Comparison of ENCODE assay signal across 8 cellular contexts in genomic region chr15:64856429-64857145, GRCh38. TPM values are rescaled to one million over a fixed set of nuclear protein-coding genes. Genes with fewer than 3 reads are reported as not detected.
A peak's percentile ranks its signal among the peaks of the same experiment; 100 is the strongest.
DNase-seq lines count a peak whose midpoint lies in the region; ATAC-seq, FAIRE-seq and TF ChIP-seq lines count a peak whose summit lies in the region.

No MANE protein-coding gene starts in this region.

- H3K9me3 Mint-ChIP-seq in activated naive CD8-positive, alpha-beta T cell treated with anti-CD3 and anti-CD28 coated beads, Interleukin-2, amount 10 ng/mL, durations not matched to agents 7 days and 5 days, result no peaks in the 10 kb centered on the region

- peaks cover 14% of the 10 kb centered on the region; the same call in 1 of the 2 replicates for H3K36me3 ChIP-seq in GM23248 (ENCODE audit: low read depth)
- peaks cover 50% of the 10 kb centered on the region for H3K36me3 ChIP-seq in right atrium auricular region

- H3K36me3 Mint-ChIP-seq in activated naive CD8-positive, alpha-beta T cell treated with anti-CD3 and anti-CD28 coated beads, Interleukin-2, amount 10 ng/mL, durations not matched to agents 7 days and 5 days, result peaks cover 18% of the 10 kb centered on the region

- POLR2A ChIA-PET in activated naive CD8-positive, alpha-beta T cell treated with anti-CD3 and anti-CD28 coated beads, Interleukin-2, amount 10 ng/mL, durations not matched to agents 7 days and 5 days (lab: Charles Lee), result interaction anchor here (3.1 kb wide), 1 partner anchor 38 kb away, joined by 11 read pairs; no protein-coding TSS in a partner anchor

- FAIRE-seq in GM12892 (lab: Jason Lieb, UNC), result no peak

- DNase-seq in GM23248, result peak; percentile 57
- DNase-seq in activated naive CD8-positive, alpha-beta T cell treated with anti-CD3 and anti-CD28 coated beads, Interleukin-2, amount 10 ng/mL, durations not matched to agents 7 days and 5 days, result no peak
- peak; percentile 85 for DNase-seq in right atrium auricular region (ENCODE audit: low spot score)
- peak; percentile 61 for DNase-seq in retinal pigment epithelial cell (ENCODE audit: low read depth)
- DNase-seq in DMS153 (lab: John Stamatoyannopoulos, UW), result no peak
- no peak for DNase-seq in GM12892 (ENCODE audit: insufficient read length)
- DNase-seq in effector CD8-positive, alpha-beta T cell (lab: John Stamatoyannopoulos, UW), result no peak

- H3K9me3 ChIP-seq in GM23248 (ENCODE audit: low read depth) (no peaks in the 10 kb centered on the region), right atrium auricular region (no peaks in the 10 kb centered on the region)

- H3K9ac ChIP-seq in GM23248, result peak overlapping the region; percentile 63

- H3K4me2 ChIP-seq in GM23248 (ENCODE audit: unreplicated experiment), result peak overlapping the region; percentile 24

- peak overlapping the region; percentile 6 for H3K4me3 Mint-ChIP-seq in activated naive CD8-positive, alpha-beta T cell treated with anti-CD3 and anti-CD28 coated beads, Interleukin-2, amount 10 ng/mL, durations not matched to agents 7 days and 5 days

- H3K4me3 ChIP-seq in GM23248 (no peak overlapping the region), right atrium auricular region (no peak overlapping the region), retinal pigment epithelial cell (ENCODE audit: low read length) (no peak overlapping the region)

- no peak for ATAC-seq in activated naive CD8-positive, alpha-beta T cell treated with anti-CD3 and anti-CD28 coated beads, Interleukin-2, amount 10 ng/mL, durations not matched to agents 7 days and 5 days (ENCODE audit: low read depth)
- no peak for ATAC-seq in GM21447 (IDR thresholded peaks at IDR 0.05; ENCODE audit: unreplicated experiment)

- no peaks in the 10 kb centered on the region for H3K27me3 Mint-ChIP-seq in activated naive CD8-positive, alpha-beta T cell treated with anti-CD3 and anti-CD28 coated beads, Interleukin-2, amount 10 ng/mL, durations not matched to agents 7 days and 5 days

- H3K27me3 ChIP-seq in GM23248 (replicated peaks; ENCODE audit: insufficient read depth) (no peaks in the 10 kb centered on the region), right atrium auricular region (no peaks in the 10 kb centered on the region)

- H3K4me1 Mint-ChIP-seq in activated naive CD8-positive, alpha-beta T cell treated with anti-CD3 and anti-CD28 coated beads, Interleukin-2, amount 10 ng/mL, durations not matched to agents 7 days and 5 days, result peaks cover 24% of the 10 kb centered on the region

- H2AFZ ChIP-seq in GM23248, result 0 out of 2 replicates have a peak overlapping the region, but pooled peaks have one; percentile 9

- H3F3A ChIP-seq in GM23248 (ENCODE audit: insufficient read depth), result peaks cover 27% of the 10 kb centered on the region; the same call in 1 of the 2 replicates

- H3K27ac ChIP-seq in GM23248, result peak overlapping the region; percentile 81
- H3K27ac ChIP-seq in right atrium auricular region, result peak overlapping the region; percentile 73 to 82

- H3K4me1 ChIP-seq in GM23248 (ENCODE audit: insufficient read depth) (peaks cover 56% of the 10 kb centered on the region), right atrium auricular region (peaks cover 0 to 65% of the 10 kb centered on the region in 2 donors)

- no peaks in the 10 kb centered on the region for H4K20me1 ChIP-seq in GM23248 (ENCODE audit: insufficient read depth)

- 36 to 41% methylated on average over 5 of the region's 5 CpGs for WGBS in GM23248 (ENCODE audit: low coverage in 1 of 2, low lambda C conversion rate in 2 of 2, missing lambda C conversion rate in 2 of 2), 2 experiments

- in situ Hi-C loops in GM23248 (cut with MboI), result no loop called here

- H3K27ac Mint-ChIP-seq in activated naive CD8-positive, alpha-beta T cell treated with anti-CD3 and anti-CD28 coated beads, Interleukin-2, amount 10 ng/mL, durations not matched to agents 7 days and 5 days, result peak overlapping the region; percentile 61

- no peak for TF ChIP-seq POLR2A in GM12892 (IDR thresholded peaks at IDR 0.05; ENCODE audit: low read depth, low read length)

- H3K79me2 ChIP-seq in GM23248 (ENCODE audit: insufficient read depth), result peaks cover 99% of the 10 kb centered on the region

- TF ChIP-seq CTCF in right atrium auricular region (IDR thresholded peaks at IDR 0.05), result no peak
- TF ChIP-seq CTCF in retinal pigment epithelial cell (conservative IDR thresholded peaks at IDR 0.05; ENCODE audit: low read depth, low read length), result peak; percentile 6

- H3K9me2 ChIP-seq in GM23248 (ENCODE audit: insufficient read depth), result no peaks in the 10 kb centered on the region

RNA-seq across cellular contexts. Expression of gene PLEKHO2, which starts 14.9 kb away (rescaled TPM):
- 27.2 and 35.3 TPM in 2 replicates for total RNA-seq in GM23248 (2014; rRNA removed; shearing (Covaris generic))
- 30.7 and 32.3 TPM in 2 replicates for polyA plus RNA-seq in GM23248 (2016; fragmentation: Nextera tagmentation; extraction: Ambion mirVana)
- total RNA-seq in activated naive CD8-positive, alpha-beta T cell treated with anti-CD3 and anti-CD28 coated beads, Interleukin-2, amount 10 ng/mL, durations not matched to agents 7 days and 5 days, result 10 to 100 TPM; 25.4 to 25.7 TPM
- 10 to 100 TPM in 1 of 2 donors, 1 to 10 TPM in 1; 6.3 to 19.4 TPM for total RNA-seq in right atrium auricular region
- polyA plus RNA-seq in GM12892 (2012; ENCODE audit: missing spikeins), result 11.8 TPM

RNA-seq across cellular contexts. Expression of gene PIF1, which starts 31.1 kb away (rescaled TPM):
- 9.7 and 11.3 TPM in 2 replicates for total RNA-seq in GM23248 (2014; rRNA removed; shearing (Covaris generic))
- polyA plus RNA-seq in GM23248 (2016; fragmentation: Nextera tagmentation; extraction: Ambion mirVana), result 7.0 and 8.1 TPM in 2 replicates
- 10 to 100 TPM; 45.8 to 49.7 TPM for total RNA-seq in activated naive CD8-positive, alpha-beta T cell treated with anti-CD3 and anti-CD28 coated beads, Interleukin-2, amount 10 ng/mL, durations not matched to agents 7 days and 5 days
- total RNA-seq in right atrium auricular region, result under 1 TPM; 0.28 to 0.56 TPM
- 25.3 TPM for polyA plus RNA-seq in GM12892 (2012; ENCODE audit: missing spikeins)

RNA-seq across cellular contexts. Expression of gene ANKDD1A, which starts 55.1 kb away (rescaled TPM):
- 3.1 and 3.3 TPM in 2 replicates for total RNA-seq in GM23248 (2014; rRNA removed; shearing (Covaris generic))
- polyA plus RNA-seq in GM23248 (2016; fragmentation: Nextera tagmentation; extraction: Ambion mirVana), result 2.7 and 3.5 TPM in 2 replicates
- total RNA-seq in activated naive CD8-positive, alpha-beta T cell treated with anti-CD3 and anti-CD28 coated beads, Interleukin-2, amount 10 ng/mL, durations not matched to agents 7 days and 5 days, result 10 to 100 TPM; 10.9 to 12.6 TPM
- 1 to 10 TPM in 1 of 2 donors, under 1 TPM in 1; 0.96 to 2.2 TPM for total RNA-seq in right atrium auricular region
- polyA plus RNA-seq in GM12892 (2012; ENCODE audit: missing spikeins), result 2.5 TPM

Comparison
In these comparisons a context has a peak if more than half of its experiments do, and no peak if none do; other contexts are left out.
1. DNase-seq: peak in GM23248 (single experiment), right atrium auricular region (single experiment) and retinal pigment epithelial cell (single experiment); none in activated naive CD8-positive, alpha-beta T cell treated with anti-CD3 and anti-CD28 coated beads, Interleukin-2, amount 10 ng/mL, durations not matched to agents 7 days and 5 days (single experiment), DMS153 (single experiment), GM12892 (single experiment) and effector CD8-positive, alpha-beta T cell (single experiment).